Comparison of ENCODE assay signal across 8 cellular contexts in the genomic region with DNA sequence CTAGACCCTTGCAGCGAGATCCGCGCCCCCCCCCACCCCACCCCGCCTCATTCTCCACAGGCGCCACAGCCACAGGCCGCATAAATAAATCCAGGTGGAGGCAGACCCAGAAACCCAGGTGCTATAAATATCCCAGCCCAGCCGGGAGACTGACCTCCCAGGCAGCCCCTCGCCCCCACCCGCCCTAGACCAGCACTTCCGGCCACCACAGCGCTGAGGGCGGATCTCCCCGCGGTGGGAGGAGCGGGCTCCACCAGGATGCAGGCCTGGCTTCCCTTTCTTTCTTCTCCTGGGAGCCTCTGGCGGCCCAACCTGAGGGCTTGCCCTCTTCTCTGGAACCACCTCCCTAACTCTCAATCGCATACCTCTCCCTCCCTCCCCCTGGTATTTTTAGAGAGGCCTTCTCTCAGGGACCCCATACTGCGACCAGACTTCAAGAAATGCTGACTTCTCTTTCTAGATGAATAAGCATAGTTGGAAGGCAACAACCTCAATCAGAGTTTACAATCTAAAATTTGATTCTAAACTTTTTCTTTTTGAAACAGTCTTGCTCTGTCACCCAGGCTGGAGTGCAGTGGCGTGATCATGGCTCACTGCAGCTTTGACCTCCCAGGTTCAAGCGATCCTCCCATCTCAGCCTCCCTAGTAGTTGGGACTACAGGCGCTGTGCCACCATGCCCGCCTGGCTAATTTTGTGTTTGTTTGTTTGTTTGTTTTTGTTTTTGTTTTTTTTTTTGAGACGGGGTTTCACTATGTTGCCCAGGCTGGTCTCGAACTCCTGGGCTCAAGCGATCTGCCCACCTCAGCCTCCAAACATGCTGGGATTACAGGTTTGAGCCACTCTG. TPM values are rescaled to one million over a fixed set of nuclear protein-coding genes. Genes with fewer than 3 reads are reported as not detected.
A peak's percentile ranks its signal among the peaks of the same experiment; 100 is the strongest.
DNase-seq lines count a peak whose midpoint lies in the region; ATAC-seq and TF ChIP-seq lines count a peak whose summit lies in the region.

No MANE protein-coding gene starts in this region.

- peak; percentile 10 for ATAC-seq in GM21423 (IDR thresholded peaks at IDR 0.05; ENCODE audit: unreplicated experiment)
- ATAC-seq in naive thymus-derived CD4-positive, alpha-beta T cell: no peak
- ATAC-seq in GM21737 (IDR thresholded peaks at IDR 0.05; ENCODE audit: unreplicated experiment): no peak

- POLR2A ChIA-PET in naive thymus-derived CD4-positive, alpha-beta T cell (lab: Charles Lee): interaction anchor here (0.7 to 20.6 kb wide), 5 partner anchors 30 to 93 kb away, joined by 3 to 636 read pairs (median 7); a partner anchor contains a TSS
- POLR2A ChIA-PET in A673 (lab: Charles Lee; ENCODE audit: low non-redundant PET): interaction anchor here (0.6 kb wide), 1 partner anchor 36 kb away, joined by 10 read pairs; no protein-coding TSS in a partner anchor

- no peak for TF ChIP-seq CTCF in A673 (conservative IDR thresholded peaks at IDR 0.05; ENCODE audit: low read depth, low read length)

- BruUV-seq in A673 (replicated peaks; lab: Mats Ljungman, UMichigan): no TSS peak

- CTCF ChIA-PET in naive thymus-derived CD4-positive, alpha-beta T cell (lab: Charles Lee): interaction anchor here (0.6 to 1.0 kb wide), 5 partner anchors 13 to 94 kb away, joined by 3 to 6 read pairs (median 3); no protein-coding TSS in a partner anchor
- CTCF ChIA-PET in A673 (lab: Charles Lee): no interaction called here

- H3K36me3 ChIP-seq in SJSA1 (no peaks in the 10 kb centered on the region), A673 (ENCODE audit: insufficient read depth, low read length, poor library complexity, severe bottlenecking) (no peaks in the 10 kb centered on the region)
- H3K36me3 ChIP-seq in naive thymus-derived CD4-positive, alpha-beta T cell (ENCODE audit: control insufficient read depth in 2 of 3, insufficient read depth in 3 of 3, low read length in 3 of 3): no peaks in the 10 kb centered on the region

- no peaks in the 10 kb centered on the region for H3K27me3 Mint-ChIP-seq in naive thymus-derived CD4-positive, alpha-beta T cell

- peaks cover 0 to 17% (median 0%) of the 10 kb centered on the region in 5 donors for H3K36me3 Mint-ChIP-seq in naive thymus-derived CD4-positive, alpha-beta T cell

- H3K27ac ChIP-seq in SJSA1 (peak overlapping the region; percentile 96), A673 (ENCODE audit: low read depth, low read length, poor library complexity, severe bottlenecking) (no peak overlapping the region)
- H3K27ac ChIP-seq in naive thymus-derived CD4-positive, alpha-beta T cell (ENCODE audit: low read depth, low read length): peak overlapping the region; percentile 95

- H3K27me3 ChIP-seq in SJSA1 (replicated peaks) (no peaks in the 10 kb centered on the region), A673 (replicated peaks; ENCODE audit: insufficient read depth, low read depth, low read length, poor library complexity) (no peaks in the 10 kb centered on the region)
- H3K27me3 ChIP-seq in naive thymus-derived CD4-positive, alpha-beta T cell (ENCODE audit: control insufficient read depth in 2 of 2, insufficient read depth in 2 of 2, low read length in 2 of 2): no peaks in the 10 kb centered on the region

- intact Hi-C loops in naive thymus-derived CD4-positive, alpha-beta T cell (cut with micrococcal nuclease): loop anchor here (1.0 to 10.0 kb wide), 9 partner anchors 21 to 1032 kb away; a partner anchor contains a TSS
- intact Hi-C loops in A673 (cut with micrococcal nuclease; ENCODE audit: unreplicated experiment): no loop called here

- peaks cover 30 to 62% (median 42%) of the 10 kb centered on the region in 7 donors for H3K4me1 Mint-ChIP-seq in naive thymus-derived CD4-positive, alpha-beta T cell

- H3K9me3 ChIP-seq in SJSA1 (replicated peaks) (no peaks in the 10 kb centered on the region), A673 (ENCODE audit: low read depth, low read length, poor library complexity, severe bottlenecking) (no peaks in the 10 kb centered on the region)
- H3K9me3 ChIP-seq in naive thymus-derived CD4-positive, alpha-beta T cell (ENCODE audit: control insufficient read depth in 2 of 3, low read length in 3 of 3): no peaks in the 10 kb centered on the region

- H3K4me3 ChIP-seq in SJSA1: peak overlapping the region; percentile 30
- no peak overlapping the region for H3K4me3 ChIP-seq in naive thymus-derived CD4-positive, alpha-beta T cell (ENCODE audit: low read length)
- no peak overlapping the region for H3K4me3 ChIP-seq in A673 (ENCODE audit: low read depth, low read length, poor library complexity, severe bottlenecking)

- peak overlapping the region in 2 of 9 donors; percentile 97 to 99 for H3K27ac Mint-ChIP-seq in naive thymus-derived CD4-positive, alpha-beta T cell

- DNase-seq in AG08396 (ENCODE audit: low spot score): peak; percentile 55
- peak; percentile 89 to 93 for DNase-seq in SJSA1 (ENCODE audit: low read depth in 1 of 2, low spot score in 2 of 2)
- peak; percentile 32 for DNase-seq in effector CD4-positive, alpha-beta T cell
- DNase-seq in naive thymus-derived CD4-positive, alpha-beta T cell: peak in 5 of 9 donors; percentile 29 to 43 (median 31)
- DNase-seq in GM19240 (ENCODE audit: insufficient read length, low spot score): no peak
- no peak for DNase-seq in A673 (ENCODE audit: low spot score)

- peaks cover 0 to 16% (median 6%) of the 10 kb centered on the region in 11 donors for H3K9me3 Mint-ChIP-seq in naive thymus-derived CD4-positive, alpha-beta T cell

- peak overlapping the region in 8 of 10 donors; percentile 76 to 91 (median 85) for H3K4me3 Mint-ChIP-seq in naive thymus-derived CD4-positive, alpha-beta T cell

- H3K4me1 ChIP-seq in SJSA1 (replicated peaks) (peaks cover 29% of the 10 kb centered on the region), A673 (ENCODE audit: insufficient read depth, low read length, poor library complexity, severe bottlenecking) (peaks cover 34% of the 10 kb centered on the region)
- H3K4me1 ChIP-seq in naive thymus-derived CD4-positive, alpha-beta T cell (ENCODE audit: control insufficient read depth in 2 of 2, insufficient read depth in 2 of 2, low read length in 2 of 2): peaks cover 81 to 88% of the 10 kb centered on the region in 2 donors

RNA-seq across cellular contexts. Expression of a gene that starts 55.0 kb away (rescaled TPM):
- total RNA-seq in SJSA1 (2014; rRNA removed; shearing (Covaris generic)): 60.1 and 65.3 TPM in 2 replicates
- not detected for total RNA-seq in naive thymus-derived CD4-positive, alpha-beta T cell
- polyA plus RNA-seq in naive thymus-derived CD4-positive, alpha-beta T cell: not detected
- total RNA-seq in A673 (2021): 77.5 and 82.2 TPM in 2 replicates

Comparison
In these comparisons a context has a peak if more than half of its experiments do, and no peak if none do; other contexts are left out.
1. DNase-seq: peak in AG08396 (single experiment), SJSA1 (2 of 2), effector CD4-positive, alpha-beta T cell (single experiment) and naive thymus-derived CD4-positive, alpha-beta T cell (5 of 9); none in GM19240 (single experiment) and A673 (single experiment).
2. RNA of a gene that starts 55.0 kb away (total RNA-seq): 77.5 to 82.2 TPM in A673 and 60.1 to 65.3 TPM in SJSA1; not detected in naive thymus-derived CD4-positive, alpha-beta T cell; every median in the first group is over 10 times any median in the second.